ENCODE assay signal across 7 cellular contexts in the genomic region with DNA sequence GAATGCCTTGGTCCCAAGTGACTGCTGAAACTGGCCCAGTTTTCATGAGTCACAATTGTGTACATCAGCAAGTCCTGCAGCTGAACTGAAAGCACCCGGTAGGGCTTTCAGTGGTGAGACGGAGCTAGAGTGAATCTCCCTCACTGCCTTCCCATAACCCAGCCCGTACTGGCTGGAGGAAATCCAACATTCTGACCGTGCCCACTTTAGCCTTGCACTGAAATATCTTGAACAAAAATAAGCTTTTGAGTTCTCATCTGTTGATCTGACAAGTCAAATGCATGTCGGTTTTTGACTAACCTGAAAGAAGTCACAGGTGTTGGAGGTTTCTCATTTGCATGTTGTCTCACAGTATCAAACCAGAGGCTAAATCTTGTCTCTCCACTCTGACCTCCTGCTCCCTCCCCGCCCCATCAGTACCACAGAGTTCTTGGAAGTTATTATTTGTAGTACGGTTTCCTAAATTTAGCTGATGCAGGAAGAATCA. TPM values are rescaled to one million over a fixed set of nuclear protein-coding genes. Genes with fewer than 3 reads are reported as not detected.
A peak's percentile ranks its signal among the peaks of the same experiment; 100 is the strongest.
DNase-seq lines count a peak whose midpoint lies in the region; ATAC-seq and TF ChIP-seq lines count a peak whose summit lies in the region.

No MANE protein-coding gene starts in this region.

- DNase-seq in HFFc6 = peak; percentile 89
- DNase-seq in OCI-LY7 (ENCODE audit: low spot score) = peak; percentile 90
- DNase-seq in Right ventricle myocardium superior = no peak
- peak; percentile 45 to 57 for DNase-seq in uterus
- DNase-seq in mucosa of gallbladder (ENCODE audit: low spot score) = no peak
- no peak for DNase-seq in AML-193 (lab: John Stamatoyannopoulos, UW)

- peaks cover 98% of the 10 kb centered on the region for H3K4me1 ChIP-seq in OCI-LY7 (ENCODE audit: insufficient read depth, low read length, poor library complexity, severe bottlenecking)
- peaks cover 7 to 12% of the 10 kb centered on the region in 2 donors for H3K4me1 ChIP-seq in uterus

- ATAC-seq in GM18861 (IDR thresholded peaks at IDR 0.05; ENCODE audit: unreplicated experiment) (peak; percentile 72), Right ventricle myocardium superior (ENCODE audit: poor library complexity) (peak; percentile 69)

- peak overlapping the region; percentile 2; the same call in 1 of the 2 replicates for H2AFZ ChIP-seq in OCI-LY7 (ENCODE audit: low read length)

- no peaks in the 10 kb centered on the region for H3K9me3 ChIP-seq in OCI-LY7 (ENCODE audit: low read length)
- H3K9me3 ChIP-seq in uterus = no peaks in the 10 kb centered on the region

- TF ChIP-seq CTCF in HFFc6 (IDR thresholded peaks at IDR 0.05) (no peak), OCI-LY7 (conservative IDR thresholded peaks at IDR 0.05; ENCODE audit: low read length) (no peak), uterus (IDR thresholded peaks at IDR 0.05) (no peak)

- no peak overlapping the region for H3K4me3 Mint-ChIP-seq in HFFc6

- no peak for TF ChIP-seq POLR2A in uterus (IDR thresholded peaks at IDR 0.05)

- H3K27me3 ChIP-seq in uterus = no peaks in the 10 kb centered on the region

- H3K27ac ChIP-seq in OCI-LY7 (ENCODE audit: low read depth, low read length, poor library complexity, severe bottlenecking) (peak overlapping the region; percentile 98), uterus (no peak overlapping the region)

- CTCF ChIA-PET in OCI-LY7 (lab: Charles Lee; ENCODE audit: unreplicated experiment) = interaction anchor here (0.8 to 1.6 kb wide), 5 partner anchors 13 to 112 kb away, joined by 3 to 7 read pairs (median 4); no protein-coding TSS in a partner anchor

- H3K27ac Mint-ChIP-seq in HFFc6 = no peak overlapping the region

- H3K79me2 ChIP-seq in OCI-LY7 (ENCODE audit: insufficient read depth, low read depth, low read length) = peaks cover 74% of the 10 kb centered on the region

- no TSS peak for BruUV-seq in OCI-LY7 (replicated peaks; lab: Mats Ljungman, UMichigan)

- peaks cover 6% of the 10 kb centered on the region for H3K9me3 Mint-ChIP-seq in HFFc6

- intact Hi-C loops in OCI-LY7 (cut with micrococcal nuclease; ENCODE audit: unreplicated experiment) (loop anchor here (1.0 to 2.0 kb wide), 5 partner anchors 22 to 110 kb away; a partner anchor contains a TSS), Right ventricle myocardium superior (cut with DNase I) (no loop called here), uterus (cut with DNase I; ENCODE audit: low total_unique reads) (no loop called here)

- H3K36me3 ChIP-seq in OCI-LY7 (ENCODE audit: insufficient read depth, low read length) (peaks cover 43% of the 10 kb centered on the region; the same call in 1 of the 2 replicates), uterus (no peaks in the 10 kb centered on the region)

- POLR2A ChIA-PET in OCI-LY7 (lab: Charles Lee) = interaction anchor here (0.6 to 7.6 kb wide), 26 partner anchors 10 to 147 kb away, joined by 3 to 77 read pairs (median 6); a partner anchor contains a TSS

- peaks cover 2% of the 10 kb centered on the region; the same call in 1 of the 2 replicates for H3K27me3 Mint-ChIP-seq in HFFc6 (ENCODE audit: insufficient read depth)

- no peaks in the 10 kb centered on the region for H4K20me1 ChIP-seq in OCI-LY7 (ENCODE audit: insufficient read depth, low read length)

- no peaks in the 10 kb centered on the region for H3K4me1 Mint-ChIP-seq in HFFc6 (ENCODE audit: low read depth)

- H3K4me3 ChIP-seq in OCI-LY7 (ENCODE audit: low read depth, low read length, poor library complexity, severe bottlenecking) (peak overlapping the region; percentile 58), uterus (no peak overlapping the region)

- peak overlapping the region; percentile 77 for H3K4me2 ChIP-seq in OCI-LY7 (ENCODE audit: low read length)

- no peaks in the 10 kb centered on the region for H3K9me2 ChIP-seq in OCI-LY7 (ENCODE audit: insufficient read depth, low read length)

- H3K36me3 Mint-ChIP-seq in HFFc6 (ENCODE audit: low read depth) = no peaks in the 10 kb centered on the region

RNA-seq across cellular contexts. Expression of a gene that starts 35.9 kb away (rescaled TPM):
- 10 to 100 TPM in 2 of 6 experiments, 1 to 10 TPM in 4; 6.8 to 11.9 (median 9.2) TPM for total RNA-seq in HFFc6 (2021; fragmentation: NEBNext Ultra II Directional; extraction: Animal tissue kit (Norgen Biotek cat#: 25700))
- total RNA-seq in OCI-LY7 (2014; rRNA removed; shearing (Covaris generic)) = 133 and 149 TPM in 2 replicates
- total RNA-seq in OCI-LY7 (2022) (171 and 215 TPM in 2 replicates), Right ventricle myocardium superior (50.5 TPM), uterus (10 to 100 TPM; 22.8 to 78.5 (median 46.0) TPM), mucosa of gallbladder (36.4 TPM)

Comparison
In these comparisons a context has a peak if more than half of its experiments do, and no peak if none do; other contexts are left out.
1. DNase-seq: peak in HFFc6 (single experiment), OCI-LY7 (single experiment) and uterus (2 of 2); none in Right ventricle myocardium superior (single experiment), mucosa of gallbladder (single experiment) and AML-193 (0 of 2).